Comparison of ENCODE assay signal across 20 cellular contexts in genomic region chr5:88823201-88823600, GRCh38.
"Had no signal": no experiment of that assay in that cellular context is flagged by ENCODE, and none has a peak within 500 bp of the region (broad histone marks: within the 10 kb centered on the region; RNA-seq: fewer than 3 reads in every experiment).

No MANE protein-coding gene starts in this region.

- H3K4me2 ChIP-seq: neural progenitor cell had no signal

- H3K4me1 ChIP-seq: foreskin keratinocyte, neural progenitor cell, uterus had no signal

- H3K4me3 ChIP-seq: body of pancreas, lung, neural progenitor cell, tibial artery, uterus had no signal

- H3K9me3 Mint-ChIP-seq: activated CD8-positive, alpha-beta T cell treated with anti-CD3 and anti-CD28 coated beads for 36 hours; neural progenitor cell had no signal

- ATAC-seq: activated CD8-positive, alpha-beta T cell treated with anti-CD3 and anti-CD28 coated beads for 36 hours; body of pancreas; foreskin keratinocyte; left colon; sciatic nerve; T-helper 17 cell had no signal

- H3K27me3 ChIP-seq: body of pancreas, foreskin keratinocyte, neural progenitor cell, tibial artery, uterus had no signal

- H3K27ac Mint-ChIP-seq: activated CD8-positive, alpha-beta T cell treated with anti-CD3 and anti-CD28 coated beads for 36 hours; activated naive CD8-positive, alpha-beta T cell; neural progenitor cell; T-helper 17 cell had no signal

- H3K36me3 ChIP-seq: neural progenitor cell, uterus had no signal

- H3K9me3 ChIP-seq: body of pancreas, tibial artery, uterus had no signal

- DNase-seq: activated CD4-positive, alpha-beta T cell treated with anti-CD3 and anti-CD28 coated beads for 48 hours; activated CD8-positive, alpha-beta T cell treated with anti-CD3 and anti-CD28 coated beads for 36 hours; activated gamma-delta T cell; activated T-cell treated with anti-CD3 and anti-CD28 coated beads, Interleukin-2, amount 50 U/mL, for 48 hours; amniotic stem cell; body of pancreas; caudate nucleus; cortex of kidney; effector memory CD4-positive, alpha-beta T cell; foreskin keratinocyte; head of caudate nucleus; left colon; stimulated activated CD4-positive, alpha-beta T cell treated with anti-CD3 and anti-CD28 coated beads, Interleukin-1b, Interleukin-23, amount 100 ng/mL, for 48 hours; T-helper 17 cell; tibial artery; uterus had no signal

- H3K27ac ChIP-seq: body of pancreas, foreskin keratinocyte, neural progenitor cell had no signal

- H3K4me3 Mint-ChIP-seq: activated CD8-positive, alpha-beta T cell treated with anti-CD3 and anti-CD28 coated beads for 36 hours; activated naive CD8-positive, alpha-beta T cell; neural progenitor cell; T-helper 17 cell had no signal

- H3K36me3 Mint-ChIP-seq: activated naive CD8-positive, alpha-beta T cell; neural progenitor cell had no signal

- H3K9ac ChIP-seq: neural progenitor cell had no signal
